ENCODE assay signal across 14 cellular contexts in genomic region chr4:11299016-11299415, GRCh38.
DNase-seq lines count a peak whose midpoint lies in the region; ATAC-seq and TF ChIP-seq lines count a peak whose summit lies in the region.
"Had no signal": no experiment of that assay in that cellular context is flagged by ENCODE, and none has a peak within 500 bp of the region (broad histone marks: within the 10 kb centered on the region; RNA-seq: fewer than 3 reads in every experiment).

No MANE protein-coding gene starts in this region.

- H3K27ac ChIP-seq in H9 (ENCODE audit: insufficient read length, low read depth, low read length) (no peak overlapping the region), epithelial cell of prostate (peak overlapping the region; percentile 28), neuronal stem cell (replicated peaks; ENCODE audit: low read length) (no peak overlapping the region)
- H3K27ac ChIP-seq: C4-2B, HL-60 had no signal

- H3K27ac Mint-ChIP-seq in H9 = peak overlapping the region in 2 of 3 experiments; percentile 26 to 29; a peak in 2 of 7 replicates
- H3K27ac Mint-ChIP-seq: CD4-positive, alpha-beta T cell had no signal

- peaks cover 3 to 4% of the 10 kb centered on the region in 2 experiments; a peak in 2 of 4 replicates for H3K4me1 Mint-ChIP-seq in H9

- no peak overlapping the region for H3K23ac ChIP-seq in H9 (ENCODE audit: insufficient read length, low read depth, low read length)
- H3K23ac ChIP-seq in neuronal stem cell (ENCODE audit: low read depth, low read length, poor library complexity) = no peak overlapping the region

- H2BK5ac ChIP-seq in H9 (ENCODE audit: insufficient read length, low read length) = no peak overlapping the region
- H2BK5ac ChIP-seq in neuronal stem cell (ENCODE audit: low read length) = no peak overlapping the region

- no peak overlapping the region for H4K5ac ChIP-seq in H9 (ENCODE audit: insufficient read length, low read depth, low read length)

- no peaks in the 10 kb centered on the region for H3K79me2 ChIP-seq in H9 (ENCODE audit: insufficient read depth, low read length)

- no peaks in the 10 kb centered on the region for H3K9me3 ChIP-seq in H9 (ENCODE audit: control insufficient read depth, low read depth, low read length)
- no peaks in the 10 kb centered on the region for H3K9me3 ChIP-seq in neuronal stem cell (replicated peaks in 1 of 2; ENCODE audit: control insufficient read depth in 2 of 2, insufficient read depth in 1 of 2, low read depth in 1 of 2, low read length in 2 of 2)
- H3K9me3 ChIP-seq: Caco-2 had no signal

- H3K14ac ChIP-seq in H9 (ENCODE audit: insufficient read depth, low read length) (no peak overlapping the region), neuronal stem cell (ENCODE audit: low read length) (no peak overlapping the region)

- no peak overlapping the region for H3K4me3 Mint-ChIP-seq in H9
- H3K4me3 Mint-ChIP-seq: CD4-positive, alpha-beta T cell had no signal

- no CpG with 5 or more reads among the region's 6 CpGs for WGBS in H9 (ENCODE audit: extremely low coverage, insufficient read length, low lambda C conversion rate)
- WGBS in neuronal stem cell (ENCODE audit: extremely low coverage in 2 of 2, insufficient read length in 2 of 2, insufficient replicate concordance in 1 of 2), 2 donors = no CpG with 5 or more reads among the region's 6 CpGs

- no peaks in the 10 kb centered on the region; a peak in 1 of 5 replicates for H3K9me3 Mint-ChIP-seq in H9
- H3K9me3 Mint-ChIP-seq: CD4-positive, alpha-beta T cell had no signal

- ATAC-seq in GM21825 (IDR thresholded peaks at IDR 0.05; ENCODE audit: unreplicated experiment) (no peak), HG02973 (IDR thresholded peaks at IDR 0.05; ENCODE audit: unreplicated experiment) (no peak)

- DNase-seq in H9 (no peak), NCI-H69 (lab: John Stamatoyannopoulos, UW) (peak; percentile 63), epithelial cell of prostate (ENCODE audit: low read depth, low spot score) (no peak), neuronal stem cell (ENCODE audit: low spot score) (no peak), GDM1 (lab: John Stamatoyannopoulos, UW) (no peak)
- DNase-seq: ACHN; Caco-2; CD4-positive, alpha-beta T cell; GOT3; H7 had no signal

- no peak for TF ChIP-seq CTCF in H9 (conservative IDR thresholded peaks at IDR 0.05)

- H3K79me1 ChIP-seq in H9 (ENCODE audit: insufficient read depth, low read depth, low read length, poor library complexity, severe bottlenecking) (no peaks in the 10 kb centered on the region), neuronal stem cell (ENCODE audit: low read depth, low read length) (no peaks in the 10 kb centered on the region)

- H3K23me2 ChIP-seq in H9 (ENCODE audit: insufficient read length, low read depth, low read length, poor library complexity, severe bottlenecking) = no peaks in the 10 kb centered on the region

- H2BK120ac ChIP-seq in H9 (ENCODE audit: low read depth, low read length, poor library complexity, severe bottlenecking) (no peak overlapping the region), neuronal stem cell (ENCODE audit: low read depth, low read length) (no peak overlapping the region)

- no peak overlapping the region for H2BK15ac ChIP-seq in H9 (ENCODE audit: low read depth, low read length)
- H2BK15ac ChIP-seq in neuronal stem cell (ENCODE audit: low read length) = no peak overlapping the region

- H3K36me3 Mint-ChIP-seq in H9 (ENCODE audit: insufficient read depth in 1 of 3, low read depth in 3 of 3) = no peaks in the 10 kb centered on the region

- no peak overlapping the region for H3K56ac ChIP-seq in H9 (ENCODE audit: insufficient read length, low read depth, low read length)

- H4K8ac ChIP-seq in H9 (replicated peaks; ENCODE audit: insufficient read length, low read depth, low read length) (no peak overlapping the region), neuronal stem cell (ENCODE audit: low read depth, low read length) (no peak overlapping the region)

- no peak overlapping the region for H2AFZ ChIP-seq in H9 (ENCODE audit: low read length)
- H2AFZ ChIP-seq in neuronal stem cell (ENCODE audit: low read length) = peak overlapping the region; percentile 2

- H2BK12ac ChIP-seq in H9 (ENCODE audit: insufficient read length, low read depth, low read length) = no peak overlapping the region
- H2BK12ac ChIP-seq in neuronal stem cell (ENCODE audit: low read length) = no peak overlapping the region

- H4K20me1 ChIP-seq in H9 (ENCODE audit: control insufficient read depth, insufficient read depth, insufficient read length) = no peaks in the 10 kb centered on the region

- no peak overlapping the region for H3T11ph ChIP-seq in H9 (ENCODE audit: low read length)

- H4K91ac ChIP-seq in H9 (ENCODE audit: insufficient read length, low read depth, low read length) = no peak overlapping the region
- no peak overlapping the region for H4K91ac ChIP-seq in neuronal stem cell (ENCODE audit: low read depth, low read length, poor library complexity)

- H3K4me3 ChIP-seq in neuronal stem cell (ENCODE audit: low read length in 2 of 2) = no peak overlapping the region

- H3K4me1 ChIP-seq in H9 (ENCODE audit: insufficient read depth, low read length) = no peaks in the 10 kb centered on the region; the same call in 1 of the 2 replicates
- peaks cover 0 to 4% of the 10 kb centered on the region in 2 donors for H3K4me1 ChIP-seq in neuronal stem cell (ENCODE audit: control insufficient read depth in 2 of 2, insufficient read depth in 1 of 2, low read depth in 1 of 2, low read length in 2 of 2)
- H3K4me1 ChIP-seq: Caco-2 had no signal

- H3K18ac ChIP-seq in H9 (ENCODE audit: insufficient read length, low read depth, low read length) (no peak overlapping the region), neuronal stem cell (ENCODE audit: low read length) (no peak overlapping the region)

- H2AK5ac ChIP-seq in H9 (ENCODE audit: insufficient read length, low read length) (no peak overlapping the region), neuronal stem cell (ENCODE audit: low read depth, low read length) (no peak overlapping the region)

- H3K4me2 ChIP-seq in H9 (ENCODE audit: insufficient read depth, insufficient read length, low read length) = no peak overlapping the region
- H3K4me2 ChIP-seq in neuronal stem cell (ENCODE audit: insufficient read depth, low read length, poor library complexity, severe bottlenecking) = no peak overlapping the region

- H3K4ac ChIP-seq in H9 (ENCODE audit: low read depth, low read length) = no peak overlapping the region
- H3K4ac ChIP-seq in neuronal stem cell (ENCODE audit: low read length) = no peak overlapping the region

- H3K9ac ChIP-seq in H9 (ENCODE audit: extremely low read depth, insufficient read length, low read length) = no peak overlapping the region
- no peak overlapping the region for H3K9ac ChIP-seq in neuronal stem cell (ENCODE audit: low read depth, low read length, poor library complexity)

- no peaks in the 10 kb centered on the region for H3K27me3 Mint-ChIP-seq in H9 (ENCODE audit: low read depth)

- H3K36me3 ChIP-seq in neuronal stem cell (replicated peaks in 1 of 2; ENCODE audit: control insufficient read depth in 2 of 2, insufficient read depth in 2 of 2, low read length in 2 of 2) = no peaks in the 10 kb centered on the region

- H3K27me3 ChIP-seq in H9 (ENCODE audit: insufficient read depth, low read length) (no peaks in the 10 kb centered on the region), neuronal stem cell (ENCODE audit: control insufficient read depth in 3 of 3, insufficient read depth in 3 of 3, low read depth in 1 of 3, low read length in 3 of 3) (no peaks in the 10 kb centered on the region)

- no peak overlapping the region for H2BK20ac ChIP-seq in H9 (ENCODE audit: low read depth, low read length, poor library complexity, severe bottlenecking)
